14 cellular contexts compared by ENCODE assay signal in the genomic region with DNA sequence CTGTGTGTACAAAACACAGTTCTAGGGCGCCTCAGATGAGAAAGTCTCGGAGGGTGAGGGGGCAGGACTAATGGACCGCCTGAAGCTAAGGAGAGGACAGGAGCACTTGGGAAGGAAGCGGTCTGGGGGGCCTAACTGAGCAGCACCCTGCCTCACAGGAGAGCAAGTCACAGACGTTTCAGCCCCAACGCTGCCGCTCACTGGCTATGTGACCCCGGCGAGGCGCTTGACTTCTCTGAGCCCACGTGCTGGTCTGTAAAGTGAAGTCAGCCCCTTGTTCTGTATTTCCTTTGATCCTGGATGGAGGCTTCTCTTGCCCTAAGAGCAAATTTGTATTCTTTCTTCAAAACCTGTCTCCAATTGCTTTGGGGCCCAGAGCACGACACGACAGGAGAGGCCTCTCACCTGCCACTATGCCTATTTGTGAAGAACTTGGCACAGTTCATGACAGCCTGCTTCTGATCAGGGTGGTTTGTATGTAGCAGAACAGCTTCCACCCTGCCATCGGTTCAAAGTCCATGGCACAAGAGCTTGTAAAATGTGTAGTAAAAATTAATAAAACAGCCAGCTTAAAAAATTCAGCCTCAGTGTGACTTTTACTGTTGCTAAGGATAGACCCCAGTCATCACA.
"Had no signal": no experiment of that assay in that cellular context is flagged by ENCODE, and none has a peak within 500 bp of the region (broad histone marks: within the 10 kb centered on the region; RNA-seq: fewer than 3 reads in every experiment).

No MANE protein-coding gene starts in this region.

- ATAC-seq: foreskin keratinocyte; stimulated activated effector memory CD8-positive, alpha-beta T cell treated with anti-CD3 and anti-CD28 coated beads, Interleukin-12 subunit alpha, Interleukin-12 subunit beta, amount 100 ng/mL, for 72 hours had no signal

- H3K36me3 ChIP-seq: breast epithelium had no signal

- H3K9me3 ChIP-seq: breast epithelium, heart right ventricle, neutrophil had no signal

- DNase-seq: activated CD4-positive, alpha-beta T cell treated with anti-CD3 and anti-CD28 coated beads for 1 hour; activated CD4-positive, alpha-beta T cell treated with anti-CD3 and anti-CD28 coated beads, Interleukin-2, amount 50 U/mL, for 48 hours; activated naive CD8-positive, alpha-beta T cell treated with anti-CD3 and anti-CD28 coated beads, Interleukin-2, amount 10 ng/mL, durations not matched to agents 7 days and 5 days; anterior cingulate cortex; foreskin keratinocyte; heart right ventricle; left ventricle myocardium superior; mesendoderm; right cardiac atrium; T-helper 9 cell; trophoblast cell had no signal

- H3K4me3 ChIP-seq: breast epithelium, heart right ventricle had no signal

- H3K27ac ChIP-seq: breast epithelium, foreskin keratinocyte, heart right ventricle, neutrophil had no signal

- H3K27me3 ChIP-seq: breast epithelium, heart right ventricle, neutrophil had no signal

- H3K4me1 ChIP-seq: breast epithelium, foreskin keratinocyte had no signal
